In the genomic region with DNA sequence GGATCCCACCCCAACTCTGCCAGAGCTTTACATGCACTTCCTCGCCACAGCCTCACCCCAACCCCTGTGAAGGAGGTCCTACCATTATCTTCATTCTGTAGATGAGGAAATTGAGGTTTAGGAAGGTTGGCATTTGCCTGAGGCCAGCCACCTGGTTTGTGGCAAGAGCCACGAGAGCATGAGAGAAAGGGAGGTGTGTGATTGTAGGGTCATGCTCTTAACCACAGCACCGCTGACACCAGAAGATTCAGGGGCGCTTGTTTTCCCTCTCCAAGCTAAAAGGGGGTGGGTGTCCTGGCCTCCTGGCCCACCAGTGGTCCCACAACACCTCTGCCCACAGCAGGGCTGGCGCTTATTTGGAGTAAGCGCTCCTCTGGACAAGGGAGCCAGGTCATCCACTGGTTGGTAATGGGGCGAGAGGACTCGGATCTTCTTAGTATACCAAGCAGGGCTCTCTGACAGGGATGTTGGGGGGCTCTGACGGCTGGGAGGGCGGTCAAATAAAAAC, we compare ENCODE assay signal across 16 cellular contexts. TPM values are rescaled to one million over a fixed set of nuclear protein-coding genes. Genes with fewer than 3 reads are reported as not detected.
A peak's percentile ranks its signal among the peaks of the same experiment; 100 is the strongest.
DNase-seq lines count a peak whose midpoint lies in the region; ATAC-seq, FAIRE-seq and TF ChIP-seq lines count a peak whose summit lies in the region.
"Had no signal": no experiment of that assay in that cellular context is flagged by ENCODE, and none has a peak within 500 bp of the region (broad histone marks: within the 10 kb centered on the region; RNA-seq: fewer than 3 reads in every experiment).

No MANE protein-coding gene starts in this region.

- TF ChIP-seq CTCF in GM23338 (conservative IDR thresholded peaks at IDR 0.05; ENCODE audit: low read depth in 2 of 2) (no peak), GM12878 (IDR thresholded peaks at IDR 0.05 in 2 of 3, conservative IDR thresholded peaks at IDR 0.05 in 1 of 3; ENCODE audit: control insufficient read depth in 2 of 3, extremely low read depth in 1 of 3, insufficient read depth in 1 of 3, low read depth in 3 of 3, low read length in 3 of 3) (no peak), uterus (IDR thresholded peaks at IDR 0.05) (no peak), spleen (IDR thresholded peaks at IDR 0.05 in 8 of 11, conservative IDR thresholded peaks at IDR 0.05 in 3 of 11) (no peak)

- no peak for TF ChIP-seq POLR2A in GM12878 (IDR thresholded peaks at IDR 0.05; ENCODE audit: low read depth, low read length)
- TF ChIP-seq POLR2A in uterus (IDR thresholded peaks at IDR 0.05) = no peak
- no peak for TF ChIP-seq POLR2A in spleen (IDR thresholded peaks at IDR 0.05)

- POLR2A ChIA-PET in GM12878 (lab: Charles Lee) = no interaction called here

- no peaks in the 10 kb centered on the region; the same call in 2 of the 3 replicates for H3K4me1 Mint-ChIP-seq in GM23338

- CTCF ChIA-PET in GM12878 (lab: Yijun Ruan, JAX) = interaction anchor here (0.6 to 5.9 kb wide), 13 partner anchors 11 to 265 kb away, joined by 3 to 42 read pairs (median 4); no protein-coding TSS in a partner anchor

- RAD21 ChIA-PET in GM12878 (lab: Charles Lee; ENCODE audit: unreplicated experiment) = interaction anchor here (1.2 kb wide), 1 partner anchor 56 kb away, joined by 3 read pairs; no protein-coding TSS in a partner anchor

- WGBS in GM12878 (ENCODE audit: insufficient coverage, insufficient replicate concordance, low lambda C conversion rate, missing lambda C conversion rate) = 45% methylated on average over 10 of the region's 10 CpGs
- WGBS in spleen, 5 donors = 55 to 61% (median 58%) methylated on average over 10 of the region's 10 CpGs

- no peak for TF ChIP-seq EP300 in GM12878 (IDR thresholded peaks at IDR 0.05; ENCODE audit: borderline replicate concordance in 1 of 2, control insufficient read depth in 1 of 2, low read depth in 2 of 2, low read length in 2 of 2)

- H3K4me2 ChIP-seq in GM23338 = peak overlapping the region; percentile 83
- no peak overlapping the region for H3K4me2 ChIP-seq in GM12878 (ENCODE audit: control insufficient read depth, insufficient read depth)

- H3K27ac ChIP-seq in ACC112 (ENCODE audit: low read depth, low read length) = no peak overlapping the region; the same call in 1 of the 2 replicates
- H3K27ac ChIP-seq in GM23338 (ENCODE audit: low read depth) = no peak overlapping the region
- H3K27ac ChIP-seq in GM12878 (ENCODE audit: control insufficient read depth, insufficient read depth) = no peak overlapping the region
- no peak overlapping the region for H3K27ac ChIP-seq in uterus
- H3K27ac ChIP-seq in spleen = no peak overlapping the region
- H3K27ac ChIP-seq: body of pancreas had no signal

- H3K36me3 ChIP-seq in ACC112 (ENCODE audit: insufficient read depth, low read length) (no peaks in the 10 kb centered on the region), GM23338 (ENCODE audit: insufficient read depth) (no peaks in the 10 kb centered on the region), GM12878 (ENCODE audit: control insufficient read depth in 2 of 2, insufficient read depth in 2 of 2, low read length in 1 of 2) (no peaks in the 10 kb centered on the region), uterus (no peaks in the 10 kb centered on the region), spleen (no peaks in the 10 kb centered on the region)

- DNase-seq in GM23338 (ENCODE audit: low spot score) = no peak
- DNase-seq in GM12878 (ENCODE audit: low read depth, low spot score) = no peak
- peak; percentile 24 for DNase-seq in left lobe of liver (ENCODE audit: low spot score)
- DNase-seq in NCI-H446 treated with DMSO at 0.1 percent for 48 hours (lab: John Stamatoyannopoulos, UW) = no peak
- DNase-seq in left cardiac atrium = no peak
- no peak for DNase-seq in uterus
- DNase-seq in spleen = no peak
- DNase-seq: effector CD4-positive, alpha-beta T cell; NCI-H1417 treated with DMSO at 0.1 percent for 48 hours; NCI-H446 had no signal

- H3K9me2 ChIP-seq in GM23338 (ENCODE audit: insufficient read depth) = no peaks in the 10 kb centered on the region

- in situ Hi-C loops in GM12878 (cut with MboI) = no loop called here

- intact Hi-C loops in GM12878 (cut with micrococcal nuclease; ENCODE audit: unreplicated experiment) (loop anchor here (1.0 kb wide), 1 partner anchor 61 kb away; no protein-coding TSS in a partner anchor), left cardiac atrium (cut with DNase I) (no loop called here), uterus (cut with DNase I; ENCODE audit: low total_unique reads) (no loop called here), spleen (cut with DNase I; ENCODE audit: low total_unique reads) (no loop called here)

- H4K20me1 ChIP-seq in GM23338 (replicated peaks; ENCODE audit: insufficient read depth) (no peaks in the 10 kb centered on the region), GM12878 (ENCODE audit: control insufficient read depth, insufficient read depth) (no peaks in the 10 kb centered on the region)

- H3K9ac ChIP-seq in GM12878 (ENCODE audit: control insufficient read depth, insufficient read depth, low read length) = no peak overlapping the region

- H3K27ac Mint-ChIP-seq in GM23338 = no peak overlapping the region
- H3K27ac Mint-ChIP-seq: activated T-helper 2 cell treated with anti-CD3 and anti-CD28 coated beads, Interferon-gamma antibody, Interleukin-2, Interleukin-4, amounts not matched to agents 10 μg/mL and 5 μg/mL and 100 μg/mL, durations not matched to agents 14 hours and 24 hours and 36 hours; progenitor cell of endocrine pancreas had no signal

- H3K9me3 ChIP-seq in GM12878 (replicated peaks; ENCODE audit: control insufficient read depth, insufficient read depth, low read length) (no peaks in the 10 kb centered on the region), uterus (no peaks in the 10 kb centered on the region), spleen (no peaks in the 10 kb centered on the region)
- H3K9me3 ChIP-seq: body of pancreas had no signal

- H3K4me3 Mint-ChIP-seq in GM23338 = peak overlapping the region; percentile 74

- H3K27me3 ChIP-seq in ACC112 (ENCODE audit: insufficient read depth, low read length) = peaks cover 11% of the 10 kb centered on the region; the same call in 1 of the 2 replicates
- peaks cover 33% of the 10 kb centered on the region for H3K27me3 ChIP-seq in GM23338 (ENCODE audit: insufficient read depth)
- H3K27me3 ChIP-seq in GM12878 (replicated peaks in 1 of 2; ENCODE audit: control insufficient read depth in 2 of 2, insufficient read depth in 2 of 2, low read length in 1 of 2) = peaks cover 3 to 7% of the 10 kb centered on the region in 2 experiments
- H3K27me3 ChIP-seq in uterus = peaks cover 0 to 10% of the 10 kb centered on the region in 2 donors
- H3K27me3 ChIP-seq in spleen (replicated peaks in 1 of 7) = peaks cover 0 to 96% (median 40%) of the 10 kb centered on the region in 7 donors
- H3K27me3 ChIP-seq: body of pancreas had no signal

- peaks cover 18% of the 10 kb centered on the region for H3K27me3 Mint-ChIP-seq in GM23338 (ENCODE audit: insufficient read depth, low read depth, poor library complexity)

- no peaks in the 10 kb centered on the region for H3K36me3 Mint-ChIP-seq in GM23338 (ENCODE audit: low read depth)

- TF ChIP-seq RAD21 in GM12878 (IDR thresholded peaks at IDR 0.05; ENCODE audit: insufficient read depth, low read depth, low read length) = no peak

- H3K79me2 ChIP-seq in ACC112 (ENCODE audit: control insufficient read depth, insufficient read depth, low read length, unreplicated experiment) (no peaks in the 10 kb centered on the region), GM23338 (replicated peaks; ENCODE audit: insufficient read depth) (no peaks in the 10 kb centered on the region), GM12878 (ENCODE audit: control insufficient read depth, insufficient read depth, low read length) (no peaks in the 10 kb centered on the region)

- H2AFZ ChIP-seq in ACC112 (ENCODE audit: low read length, unreplicated experiment) (no peak overlapping the region), GM23338 (peak overlapping the region; percentile 87), GM12878 (ENCODE audit: control insufficient read depth, low read depth, low read length) (no peak overlapping the region)

- no peaks in the 10 kb centered on the region for H3K9me3 Mint-ChIP-seq in GM23338
- H3K9me3 Mint-ChIP-seq: activated T-helper 2 cell treated with anti-CD3 and anti-CD28 coated beads, Interferon-gamma antibody, Interleukin-2, Interleukin-4, amounts not matched to agents 10 μg/mL and 5 μg/mL and 100 μg/mL, durations not matched to agents 14 hours and 24 hours and 36 hours had no signal

- H3K4me1 ChIP-seq in ACC112 (ENCODE audit: control insufficient read depth, insufficient read depth, low read length, unreplicated experiment) = peaks cover 25% of the 10 kb centered on the region
- peaks cover 3% of the 10 kb centered on the region; the same call in 1 of the 2 replicates for H3K4me1 ChIP-seq in GM23338 (ENCODE audit: insufficient read depth)
- no peaks in the 10 kb centered on the region for H3K4me1 ChIP-seq in GM12878 (ENCODE audit: control insufficient read depth, insufficient read depth, low read length)
- H3K4me1 ChIP-seq in uterus = no peaks in the 10 kb centered on the region
- H3K4me1 ChIP-seq in spleen = peaks cover 9 to 16% (median 10%) of the 10 kb centered on the region in 6 donors

- no peak for FAIRE-seq in GM12878 (lab: Jason Lieb, UNC)
- FAIRE-seq: RCC 7860 had no signal

- peak; percentile 6 for ATAC-seq in GM23338
- peak; percentile 10; the same call in 2 of the 3 replicates for ATAC-seq in GM12878
- no peak for ATAC-seq in left lobe of liver
- no peak for ATAC-seq in left cardiac atrium

- no peaks in the 10 kb centered on the region for H3F3A ChIP-seq in GM23338 (replicated peaks; ENCODE audit: low read depth)

- H3K4me3 ChIP-seq in ACC112 (ENCODE audit: low read depth, low read length) (peak overlapping the region; percentile 79), GM23338 (peak overlapping the region; percentile 58), GM12878 (no peak overlapping the region), uterus (no peak overlapping the region), spleen (peak overlapping the region in 1 of 8 donors; percentile 62)
- H3K4me3 ChIP-seq: body of pancreas had no signal

- SMC1A ChIA-PET in GM12878 (lab: Charles Lee; ENCODE audit: uncharacterized antibody, unreplicated experiment) = interaction anchor here (0.7 kb wide), 1 partner anchor 59 kb away, joined by 3 read pairs; no protein-coding TSS in a partner anchor

- no TSS peak for BruUV-seq in GM12878 (replicated peaks; lab: Mats Ljungman, UMichigan)

RNA-seq across cellular contexts. Expression of a gene that starts 0.7 kb away (rescaled TPM):
- 0.63 TPM in 1 of 2 replicates, not detected in the other for total RNA-seq in GM23338 (2014; rRNA removed; shearing (Covaris generic))
- polyA plus RNA-seq in GM23338 (2016; fragmentation: Nextera tagmentation; extraction: Ambion mirVana) (0.21 and 0.35 TPM in 2 replicates), GM12878 (2011; rRNA removed) (0.05 TPM in 1 of 2 replicates, not detected in the other), GM12878 (2014; fragmentation: Illumina TruSeq; extraction: Trizol) (not detected in 2 replicates), GM12878 (2014; fragmentation: Nextera tagmentation; extraction: Ambion mirVana) (not detected), GM12878 (2014; rRNA removed) (not detected in 2 replicates), GM12878 (2016; fragmentation: Nextera tagmentation; extraction: Ambion mirVana) (not detected), spleen (1 to 10 TPM in 1 of 3 donors, under 1 TPM in 2; 0.23 to 1.6 (median 0.30) TPM)
- not detected in 2 replicates for total RNA-seq in GM12878 (2013; cell fraction: nucleolus; rRNA removed)
- total RNA-seq in GM12878 (2014; rRNA removed) (0.11 TPM in 1 of 2 replicates, not detected in the other), GM12878 (2014; rRNA removed; fragmentation: Illumina TruSeq; extraction: Trizol) (not detected in 2 replicates), GM12878 (2021) (not detected in 2 replicates), left lobe of liver (0.15 TPM), left cardiac atrium (1 to 10 TPM in 1 of 2 donors, under 1 TPM in 1; 0.15 to 1.8 TPM), uterus (1 to 10 TPM in 1 of 4 donors, under 1 TPM in 2, not detected in 1; 0.14 to 2.9 (median 0.58) TPM), spleen (not detected)
- not detected for polyA plus RNA-seq in GM12878 (2011; ENCODE audit: low read depth)
- 0.03 and 0.05 TPM in 2 replicates for polyA plus RNA-seq in GM12878 (2011; cell fraction: cytosol; rRNA removed)
- polyA plus RNA-seq in GM12878 (2011; cell fraction: nucleus; rRNA removed) = 0.06 TPM in 1 of 2 replicates, not detected in the other
- not detected in 2 replicates for polyA plus RNA-seq in GM12878 (2012)
- polyA minus RNA-seq in GM12878 (2011; rRNA and poly(A)+ RNA removed) = not detected in 2 replicates
- not detected in 2 replicates for polyA minus RNA-seq in GM12878 (2011; cell fraction: cytosol; rRNA and poly(A)+ RNA removed)
- polyA minus RNA-seq in GM12878 (2011; cell fraction: nucleus; rRNA and poly(A)+ RNA removed) = not detected in 2 replicates
- total RNA-seq: activated T-helper 2 cell treated with anti-CD3 and anti-CD28 coated beads, Interferon-gamma antibody, Interleukin-2, Interleukin-4, amounts not matched to agents 10 μg/mL and 5 μg/mL and 100 μg/mL, durations not matched to agents 14 hours and 24 hours and 36 hours; progenitor cell of endocrine pancreas had no signal
- polyA plus RNA-seq: BJ had no signal

Comparison
In these comparisons a context has a peak if more than half of its experiments do, and no peak if none do; other contexts are left out.
1. H3K4me3 ChIP-seq: peak in ACC112 (single experiment) and GM23338 (single experiment); none in GM12878 (single experiment) and uterus (0 of 2).
2. ATAC-seq: peak in GM23338 (single experiment) and GM12878 (single experiment); none in left lobe of liver (single experiment) and left cardiac atrium (0 of 2).